ENCODE assay signal across 1 cellular context in the genomic region with DNA sequence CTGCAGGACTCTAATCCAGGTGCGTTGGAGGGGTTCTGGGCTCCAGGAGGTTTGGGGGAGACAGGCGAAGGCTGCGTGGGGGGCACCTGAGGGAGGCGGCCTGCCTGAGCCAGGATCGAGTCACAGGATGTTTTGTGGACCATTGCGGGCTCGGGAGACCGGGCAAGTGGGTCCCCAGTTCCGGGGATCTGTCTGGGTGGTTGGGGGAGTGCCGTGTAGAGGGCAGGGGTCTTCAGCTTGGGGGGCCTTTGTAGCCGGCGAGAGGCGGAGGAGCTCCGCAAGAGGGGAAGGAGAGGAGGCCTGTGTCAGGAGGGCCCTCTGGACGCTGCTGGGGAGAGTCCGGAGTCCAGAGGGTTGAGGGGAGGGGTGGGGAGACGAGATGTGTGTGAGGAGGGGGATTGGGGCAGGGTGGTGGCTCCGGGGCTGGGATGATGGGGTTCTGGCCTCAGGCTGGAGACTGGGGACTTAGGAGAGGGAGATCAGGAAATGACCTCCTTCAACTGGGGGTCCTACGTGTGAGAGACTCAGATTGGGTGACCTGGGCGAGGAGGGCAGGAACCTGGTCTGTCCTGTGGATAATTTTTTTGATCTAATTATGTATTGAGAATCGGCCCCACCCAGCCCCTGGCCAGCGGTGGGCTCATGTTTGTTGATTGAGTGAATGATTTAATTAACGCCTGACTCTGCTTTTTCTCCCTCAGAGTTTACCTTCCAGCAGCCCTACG.
TF ChIP-seq lines count a peak whose summit lies in the region.

No MANE protein-coding gene starts in this region.

TF ChIP-seq in HepG2, 621 proteins besides CTCF, POLR2A, EP300 and RAD21 (continued from another document and continues in another):
- TF ChIP-seq, protein P1, sequence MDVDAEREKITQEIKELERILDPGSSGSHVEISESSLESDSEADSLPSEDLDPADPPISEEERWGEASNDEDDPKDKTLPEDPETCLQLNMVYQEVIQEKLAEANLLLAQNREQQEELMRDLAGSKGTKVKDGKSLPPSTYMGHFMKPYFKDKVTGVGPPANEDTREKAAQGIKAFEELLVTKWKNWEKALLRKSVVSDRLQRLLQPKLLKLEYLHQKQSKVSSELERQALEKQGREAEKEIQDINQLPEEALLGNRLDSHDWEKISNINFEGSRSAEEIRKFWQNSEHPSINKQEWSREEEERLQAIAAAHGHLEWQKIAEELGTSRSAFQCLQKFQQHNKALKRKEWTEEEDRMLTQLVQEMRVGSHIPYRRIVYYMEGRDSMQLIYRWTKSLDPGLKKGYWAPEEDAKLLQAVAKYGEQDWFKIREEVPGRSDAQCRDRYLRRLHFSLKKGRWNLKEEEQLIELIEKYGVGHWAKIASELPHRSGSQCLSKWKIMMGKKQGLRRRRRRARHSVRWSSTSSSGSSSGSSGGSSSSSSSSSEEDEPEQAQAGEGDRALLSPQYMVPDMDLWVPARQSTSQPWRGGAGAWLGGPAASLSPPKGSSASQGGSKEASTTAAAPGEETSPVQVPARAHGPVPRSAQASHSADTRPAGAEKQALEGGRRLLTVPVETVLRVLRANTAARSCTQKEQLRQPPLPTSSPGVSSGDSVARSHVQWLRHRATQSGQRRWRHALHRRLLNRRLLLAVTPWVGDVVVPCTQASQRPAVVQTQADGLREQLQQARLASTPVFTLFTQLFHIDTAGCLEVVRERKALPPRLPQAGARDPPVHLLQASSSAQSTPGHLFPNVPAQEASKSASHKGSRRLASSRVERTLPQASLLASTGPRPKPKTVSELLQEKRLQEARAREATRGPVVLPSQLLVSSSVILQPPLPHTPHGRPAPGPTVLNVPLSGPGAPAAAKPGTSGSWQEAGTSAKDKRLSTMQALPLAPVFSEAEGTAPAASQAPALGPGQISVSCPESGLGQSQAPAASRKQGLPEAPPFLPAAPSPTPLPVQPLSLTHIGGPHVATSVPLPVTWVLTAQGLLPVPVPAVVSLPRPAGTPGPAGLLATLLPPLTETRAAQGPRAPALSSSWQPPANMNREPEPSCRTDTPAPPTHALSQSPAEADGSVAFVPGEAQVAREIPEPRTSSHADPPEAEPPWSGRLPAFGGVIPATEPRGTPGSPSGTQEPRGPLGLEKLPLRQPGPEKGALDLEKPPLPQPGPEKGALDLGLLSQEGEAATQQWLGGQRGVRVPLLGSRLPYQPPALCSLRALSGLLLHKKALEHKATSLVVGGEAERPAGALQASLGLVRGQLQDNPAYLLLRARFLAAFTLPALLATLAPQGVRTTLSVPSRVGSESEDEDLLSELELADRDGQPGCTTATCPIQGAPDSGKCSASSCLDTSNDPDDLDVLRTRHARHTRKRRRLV (CRISPR knock-in tag; IDR thresholded peaks at IDR 0.05) = no peak
- TF ChIP-seq ZBTB7A (CRISPR knock-in tag; IDR thresholded peaks at IDR 0.05) (no peak), JUNB (CRISPR knock-in tag; IDR thresholded peaks at IDR 0.05; ENCODE audit: borderline replicate concordance) (no peak), ZNF652 (CRISPR knock-in tag; IDR thresholded peaks at IDR 0.05; ENCODE audit: borderline replicate concordance, low read depth) (no peak), ZNF557 (CRISPR knock-in tag; IDR thresholded peaks at IDR 0.05) (no peak), HNRNPK (IDR thresholded peaks at IDR 0.05; ENCODE audit: low read depth, low read length, poor library complexity, severe bottlenecking) (no peak), RARG (CRISPR knock-in tag; IDR thresholded peaks at IDR 0.05; ENCODE audit: low read depth) (no peak), ZZZ3 (CRISPR knock-in tag; IDR thresholded peaks at IDR 0.05; ENCODE audit: borderline replicate concordance) (no peak), JARID2 (CRISPR knock-in tag; IDR thresholded peaks at IDR 0.05; ENCODE audit: insufficient replicate concordance) (no peak), TEAD3 (CRISPR knock-in tag; optimal IDR thresholded peaks at IDR 0.05; ENCODE audit: borderline replicate concordance) (no peak), CREM (IDR thresholded peaks at IDR 0.05) (no peak; the same call in 1 of the 2 replicates), CREM (CRISPR knock-in tag; IDR thresholded peaks at IDR 0.05) (no peak), U2AF2 (IDR thresholded peaks at IDR 0.05; ENCODE audit: low read depth, low read length) (no peak), ZNF143 (CRISPR knock-in tag; IDR thresholded peaks at IDR 0.05) (no peak), MTA1 (CRISPR knock-in tag; IDR thresholded peaks at IDR 0.05; ENCODE audit: borderline replicate concordance) (no peak), TCF7 (IDR thresholded peaks at IDR 0.05; ENCODE audit: low read depth) (no peak), ZNF260 (CRISPR knock-in tag; IDR thresholded peaks at IDR 0.05; ENCODE audit: borderline replicate concordance, low read depth) (no peak), SMAD9 (CRISPR knock-in tag; IDR thresholded peaks at IDR 0.05) (no peak), NCOR1 (IDR thresholded peaks at IDR 0.05; ENCODE audit: borderline replicate concordance, low read length) (0 out of 2 replicates have a peak, but pooled peaks have one; percentile 24), CEBPG (CRISPR knock-in tag; IDR thresholded peaks at IDR 0.05) (no peak), ZMAT3 (CRISPR knock-in tag; conservative IDR thresholded peaks at IDR 0.05) (no peak), ZNF724P (CRISPR knock-in tag; IDR thresholded peaks at IDR 0.05; ENCODE audit: borderline replicate concordance) (no peak), KLF15 (CRISPR knock-in tag; IDR thresholded peaks at IDR 0.05; ENCODE audit: borderline replicate concordance) (no peak), GTF3A (CRISPR knock-in tag; conservative IDR thresholded peaks at IDR 0.05) (no peak), ZNF7 (CRISPR knock-in tag; IDR thresholded peaks at IDR 0.05) (no peak), STAT5B (CRISPR knock-in tag; IDR thresholded peaks at IDR 0.05) (no peak), SOX6 (IDR thresholded peaks at IDR 0.05) (no peak), SOX6 (CRISPR knock-in tag; IDR thresholded peaks at IDR 0.05) (0 out of 2 replicates have a peak, but pooled peaks have one; percentile 11), ZNF317 (CRISPR knock-in tag; IDR thresholded peaks at IDR 0.05) (no peak; the same call in 1 of the 2 replicates), NR2C2 (CRISPR knock-in tag; IDR thresholded peaks at IDR 0.05; ENCODE audit: borderline replicate concordance) (no peak)
- TF ChIP-seq, protein P2, sequence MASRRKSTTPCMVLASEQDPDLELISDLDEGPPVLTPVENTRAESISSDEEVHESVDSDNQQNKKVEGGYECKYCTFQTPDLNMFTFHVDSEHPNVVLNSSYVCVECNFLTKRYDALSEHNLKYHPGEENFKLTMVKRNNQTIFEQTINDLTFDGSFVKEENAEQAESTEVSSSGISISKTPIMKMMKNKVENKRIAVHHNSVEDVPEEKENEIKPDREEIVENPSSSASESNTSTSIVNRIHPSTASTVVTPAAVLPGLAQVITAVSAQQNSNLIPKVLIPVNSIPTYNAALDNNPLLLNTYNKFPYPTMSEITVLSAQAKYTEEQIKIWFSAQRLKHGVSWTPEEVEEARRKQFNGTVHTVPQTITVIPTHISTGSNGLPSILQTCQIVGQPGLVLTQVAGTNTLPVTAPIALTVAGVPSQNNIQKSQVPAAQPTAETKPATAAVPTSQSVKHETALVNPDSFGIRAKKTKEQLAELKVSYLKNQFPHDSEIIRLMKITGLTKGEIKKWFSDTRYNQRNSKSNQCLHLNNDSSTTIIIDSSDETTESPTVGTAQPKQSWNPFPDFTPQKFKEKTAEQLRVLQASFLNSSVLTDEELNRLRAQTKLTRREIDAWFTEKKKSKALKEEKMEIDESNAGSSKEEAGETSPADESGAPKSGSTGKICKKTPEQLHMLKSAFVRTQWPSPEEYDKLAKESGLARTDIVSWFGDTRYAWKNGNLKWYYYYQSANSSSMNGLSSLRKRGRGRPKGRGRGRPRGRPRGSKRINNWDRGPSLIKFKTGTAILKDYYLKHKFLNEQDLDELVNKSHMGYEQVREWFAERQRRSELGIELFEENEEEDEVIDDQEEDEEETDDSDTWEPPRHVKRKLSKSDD (CRISPR knock-in tag; IDR thresholded peaks at IDR 0.05; ENCODE audit: low read depth) = no peak
- TF ChIP-seq, protein P3, sequence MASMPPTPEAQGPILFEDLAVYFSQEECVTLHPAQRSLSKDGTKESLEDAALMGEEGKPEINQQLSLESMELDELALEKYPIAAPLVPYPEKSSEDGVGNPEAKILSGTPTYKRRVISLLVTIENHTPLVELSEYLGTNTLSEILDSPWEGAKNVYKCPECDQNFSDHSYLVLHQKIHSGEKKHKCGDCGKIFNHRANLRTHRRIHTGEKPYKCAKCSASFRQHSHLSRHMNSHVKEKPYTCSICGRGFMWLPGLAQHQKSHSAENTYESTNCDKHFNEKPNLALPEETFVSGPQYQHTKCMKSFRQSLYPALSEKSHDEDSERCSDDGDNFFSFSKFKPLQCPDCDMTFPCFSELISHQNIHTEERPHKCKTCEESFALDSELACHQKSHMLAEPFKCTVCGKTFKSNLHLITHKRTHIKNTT (CRISPR knock-in tag; IDR thresholded peaks at IDR 0.05) = no peak
- TF ChIP-seq, protein P4, sequence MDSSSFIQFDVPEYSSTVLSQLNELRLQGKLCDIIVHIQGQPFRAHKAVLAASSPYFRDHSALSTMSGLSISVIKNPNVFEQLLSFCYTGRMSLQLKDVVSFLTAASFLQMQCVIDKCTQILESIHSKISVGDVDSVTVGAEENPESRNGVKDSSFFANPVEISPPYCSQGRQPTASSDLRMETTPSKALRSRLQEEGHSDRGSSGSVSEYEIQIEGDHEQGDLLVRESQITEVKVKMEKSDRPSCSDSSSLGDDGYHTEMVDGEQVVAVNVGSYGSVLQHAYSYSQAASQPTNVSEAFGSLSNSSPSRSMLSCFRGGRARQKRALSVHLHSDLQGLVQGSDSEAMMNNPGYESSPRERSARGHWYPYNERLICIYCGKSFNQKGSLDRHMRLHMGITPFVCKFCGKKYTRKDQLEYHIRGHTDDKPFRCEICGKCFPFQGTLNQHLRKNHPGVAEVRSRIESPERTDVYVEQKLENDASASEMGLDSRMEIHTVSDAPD (CRISPR knock-in tag; IDR thresholded peaks at IDR 0.05) = no peak
- TF ChIP-seq, protein P5, sequence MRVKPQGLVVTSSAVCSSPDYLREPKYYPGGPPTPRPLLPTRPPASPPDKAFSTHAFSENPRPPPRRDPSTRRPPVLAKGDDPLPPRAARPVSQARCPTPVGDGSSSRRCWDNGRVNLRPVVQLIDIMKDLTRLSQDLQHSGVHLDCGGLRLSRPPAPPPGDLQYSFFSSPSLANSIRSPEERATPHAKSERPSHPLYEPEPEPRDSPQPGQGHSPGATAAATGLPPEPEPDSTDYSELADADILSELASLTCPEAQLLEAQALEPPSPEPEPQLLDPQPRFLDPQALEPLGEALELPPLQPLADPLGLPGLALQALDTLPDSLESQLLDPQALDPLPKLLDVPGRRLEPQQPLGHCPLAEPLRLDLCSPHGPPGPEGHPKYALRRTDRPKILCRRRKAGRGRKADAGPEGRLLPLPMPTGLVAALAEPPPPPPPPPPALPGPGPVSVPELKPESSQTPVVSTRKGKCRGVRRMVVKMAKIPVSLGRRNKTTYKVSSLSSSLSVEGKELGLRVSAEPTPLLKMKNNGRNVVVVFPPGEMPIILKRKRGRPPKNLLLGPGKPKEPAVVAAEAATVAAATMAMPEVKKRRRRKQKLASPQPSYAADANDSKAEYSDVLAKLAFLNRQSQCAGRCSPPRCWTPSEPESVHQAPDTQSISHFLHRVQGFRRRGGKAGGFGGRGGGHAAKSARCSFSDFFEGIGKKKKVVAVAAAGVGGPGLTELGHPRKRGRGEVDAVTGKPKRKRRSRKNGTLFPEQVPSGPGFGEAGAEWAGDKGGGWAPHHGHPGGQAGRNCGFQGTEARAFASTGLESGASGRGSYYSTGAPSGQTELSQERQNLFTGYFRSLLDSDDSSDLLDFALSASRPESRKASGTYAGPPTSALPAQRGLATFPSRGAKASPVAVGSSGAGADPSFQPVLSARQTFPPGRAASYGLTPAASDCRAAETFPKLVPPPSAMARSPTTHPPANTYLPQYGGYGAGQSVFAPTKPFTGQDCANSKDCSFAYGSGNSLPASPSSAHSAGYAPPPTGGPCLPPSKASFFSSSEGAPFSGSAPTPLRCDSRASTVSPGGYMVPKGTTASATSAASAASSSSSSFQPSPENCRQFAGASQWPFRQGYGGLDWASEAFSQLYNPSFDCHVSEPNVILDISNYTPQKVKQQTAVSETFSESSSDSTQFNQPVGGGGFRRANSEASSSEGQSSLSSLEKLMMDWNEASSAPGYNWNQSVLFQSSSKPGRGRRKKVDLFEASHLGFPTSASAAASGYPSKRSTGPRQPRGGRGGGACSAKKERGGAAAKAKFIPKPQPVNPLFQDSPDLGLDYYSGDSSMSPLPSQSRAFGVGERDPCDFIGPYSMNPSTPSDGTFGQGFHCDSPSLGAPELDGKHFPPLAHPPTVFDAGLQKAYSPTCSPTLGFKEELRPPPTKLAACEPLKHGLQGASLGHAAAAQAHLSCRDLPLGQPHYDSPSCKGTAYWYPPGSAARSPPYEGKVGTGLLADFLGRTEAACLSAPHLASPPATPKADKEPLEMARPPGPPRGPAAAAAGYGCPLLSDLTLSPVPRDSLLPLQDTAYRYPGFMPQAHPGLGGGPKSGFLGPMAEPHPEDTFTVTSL (CRISPR knock-in tag; IDR thresholded peaks at IDR 0.05; ENCODE audit: borderline replicate concordance) = no peak
- TF ChIP-seq, protein P6, sequence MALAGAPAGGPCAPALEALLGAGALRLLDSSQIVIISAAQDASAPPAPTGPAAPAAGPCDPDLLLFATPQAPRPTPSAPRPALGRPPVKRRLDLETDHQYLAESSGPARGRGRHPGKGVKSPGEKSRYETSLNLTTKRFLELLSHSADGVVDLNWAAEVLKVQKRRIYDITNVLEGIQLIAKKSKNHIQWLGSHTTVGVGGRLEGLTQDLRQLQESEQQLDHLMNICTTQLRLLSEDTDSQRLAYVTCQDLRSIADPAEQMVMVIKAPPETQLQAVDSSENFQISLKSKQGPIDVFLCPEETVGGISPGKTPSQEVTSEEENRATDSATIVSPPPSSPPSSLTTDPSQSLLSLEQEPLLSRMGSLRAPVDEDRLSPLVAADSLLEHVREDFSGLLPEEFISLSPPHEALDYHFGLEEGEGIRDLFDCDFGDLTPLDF (CRISPR knock-in tag; IDR thresholded peaks at IDR 0.05) = no peak
- TF ChIP-seq, protein P7, sequence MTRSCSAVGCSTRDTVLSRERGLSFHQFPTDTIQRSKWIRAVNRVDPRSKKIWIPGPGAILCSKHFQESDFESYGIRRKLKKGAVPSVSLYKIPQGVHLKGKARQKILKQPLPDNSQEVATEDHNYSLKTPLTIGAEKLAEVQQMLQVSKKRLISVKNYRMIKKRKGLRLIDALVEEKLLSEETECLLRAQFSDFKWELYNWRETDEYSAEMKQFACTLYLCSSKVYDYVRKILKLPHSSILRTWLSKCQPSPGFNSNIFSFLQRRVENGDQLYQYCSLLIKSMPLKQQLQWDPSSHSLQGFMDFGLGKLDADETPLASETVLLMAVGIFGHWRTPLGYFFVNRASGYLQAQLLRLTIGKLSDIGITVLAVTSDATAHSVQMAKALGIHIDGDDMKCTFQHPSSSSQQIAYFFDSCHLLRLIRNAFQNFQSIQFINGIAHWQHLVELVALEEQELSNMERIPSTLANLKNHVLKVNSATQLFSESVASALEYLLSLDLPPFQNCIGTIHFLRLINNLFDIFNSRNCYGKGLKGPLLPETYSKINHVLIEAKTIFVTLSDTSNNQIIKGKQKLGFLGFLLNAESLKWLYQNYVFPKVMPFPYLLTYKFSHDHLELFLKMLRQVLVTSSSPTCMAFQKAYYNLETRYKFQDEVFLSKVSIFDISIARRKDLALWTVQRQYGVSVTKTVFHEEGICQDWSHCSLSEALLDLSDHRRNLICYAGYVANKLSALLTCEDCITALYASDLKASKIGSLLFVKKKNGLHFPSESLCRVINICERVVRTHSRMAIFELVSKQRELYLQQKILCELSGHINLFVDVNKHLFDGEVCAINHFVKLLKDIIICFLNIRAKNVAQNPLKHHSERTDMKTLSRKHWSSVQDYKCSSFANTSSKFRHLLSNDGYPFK (CRISPR knock-in tag; IDR thresholded peaks at IDR 0.05; ENCODE audit: borderline replicate concordance) = 0 out of 2 replicates have a peak, but pooled peaks have one; percentile 1
